ENCODE assay signal across 8 cellular contexts in genomic region chr1:111448482-111448917, GRCh38. TPM values are rescaled to one million over a fixed set of nuclear protein-coding genes. Genes with fewer than 3 reads are reported as not detected.
DNase-seq lines count a peak whose midpoint lies in the region; ATAC-seq and TF ChIP-seq lines count a peak whose summit lies in the region.

No MANE protein-coding gene starts in this region.

- CTCF ChIA-PET in activated CD4-positive, alpha-beta memory T cell treated with anti-CD3 and anti-CD28 coated beads, Interleukin-2, amount 10 ng/mL, durations not matched to agents 7 days and 5 days (lab: Charles Lee) = interaction anchor here (0.8 to 2.5 kb wide), 13 partner anchors 8 to 321 kb away, joined by 3 to 23 read pairs (median 3); no protein-coding TSS in a partner anchor

- H4K12ac ChIP-seq in trophoblast cell (ENCODE audit: low read depth, low read length) = peak overlapping the region; percentile 13

- H3K9me3 ChIP-seq in cardiac muscle cell (ENCODE audit: low read depth) = no peaks in the 10 kb centered on the region
- no peaks in the 10 kb centered on the region for H3K9me3 ChIP-seq in trophoblast cell (ENCODE audit: insufficient read depth, low read depth, low read length)

- TF ChIP-seq CTCF in cardiac muscle cell (IDR thresholded peaks at IDR 0.05; ENCODE audit: low read depth, low read length) (no peak), fibroblast of villous mesenchyme (IDR thresholded peaks at IDR 0.05; ENCODE audit: insufficient read depth, low read depth, low read length) (no peak)

- H3K23ac ChIP-seq in trophoblast cell (ENCODE audit: low read length) = no peak overlapping the region

- H3K4me1 ChIP-seq in cardiac muscle cell (ENCODE audit: low read depth) = peaks cover 25% of the 10 kb centered on the region
- H3K4me1 ChIP-seq in trophoblast cell (ENCODE audit: control insufficient read depth in 1 of 2, insufficient read depth in 2 of 2, low read length in 2 of 2) = peaks cover 2 to 4% of the 10 kb centered on the region in 2 experiments

- H3K4me3 ChIP-seq in cardiac muscle cell (peak overlapping the region; percentile 88), fibroblast of villous mesenchyme (ENCODE audit: low read depth, low read length) (peak overlapping the region; percentile 100), trophoblast cell (ENCODE audit: low read depth, low read length) (peak overlapping the region; percentile 96)

- H2AK5ac ChIP-seq in trophoblast cell (ENCODE audit: low read length) = no peak overlapping the region

- intact Hi-C loops in Right ventricle myocardium inferior (cut with DNase I) = no loop called here

- no peaks in the 10 kb centered on the region for H3K27me3 Mint-ChIP-seq in activated CD4-positive, alpha-beta memory T cell treated with anti-CD3 and anti-CD28 coated beads, Interleukin-2, amount 10 ng/mL, durations not matched to agents 7 days and 5 days

- no peak overlapping the region for H2BK12ac ChIP-seq in trophoblast cell (ENCODE audit: low read length)

- POLR2A ChIA-PET in activated CD4-positive, alpha-beta memory T cell treated with anti-CD3 and anti-CD28 coated beads, Interleukin-2, amount 10 ng/mL, durations not matched to agents 7 days and 5 days (lab: Charles Lee) = interaction anchor here (0.7 to 8.9 kb wide), 27 partner anchors 8 to 1170 kb away, joined by 3 to 137 read pairs (median 4); partner anchors contain the start of genes C1orf162, CD53, DDX20 and INKA2

- peak overlapping the region; percentile 84 for H3K4ac ChIP-seq in trophoblast cell (ENCODE audit: low read depth, low read length)

- H3K4me2 ChIP-seq in trophoblast cell (ENCODE audit: low read length) = peak overlapping the region; percentile 86

- peaks cover 12% of the 10 kb centered on the region for H3K79me2 ChIP-seq in trophoblast cell (ENCODE audit: control insufficient read depth, insufficient read depth, low read length, poor library complexity)

- H3K36me3 ChIP-seq in cardiac muscle cell = peaks cover 10% of the 10 kb centered on the region
- peaks cover 2 to 16% of the 10 kb centered on the region in 2 experiments for H3K36me3 ChIP-seq in trophoblast cell (ENCODE audit: control insufficient read depth in 1 of 2, insufficient read depth in 2 of 2, low read length in 2 of 2)

- DNase-seq in cardiac muscle cell (ENCODE audit: low read depth in 1 of 2, low spot score in 1 of 2) = no peak
- DNase-seq in Right ventricle myocardium inferior (ENCODE audit: missing footprints) = no peak
- DNase-seq in activated CD4-positive, alpha-beta memory T cell treated with anti-CD3 and anti-CD28 coated beads, Interleukin-2, amount 10 ng/mL, durations not matched to agents 7 days and 5 days = no peak
- DNase-seq in fibroblast of villous mesenchyme (ENCODE audit: low read depth) = no peak
- peak in 1 of 2 donors; percentile 39 for DNase-seq in trophoblast cell

- H2BK5ac ChIP-seq in trophoblast cell (ENCODE audit: low read depth, low read length, poor library complexity) = peak overlapping the region; percentile 24

- peak overlapping the region; percentile 53 for H4K91ac ChIP-seq in trophoblast cell (ENCODE audit: low read depth, low read length)

- peak overlapping the region; percentile 78 for H3K27ac ChIP-seq in cardiac muscle cell
- H3K27ac ChIP-seq in trophoblast cell (ENCODE audit: low read depth, low read length) = no peak overlapping the region

- H2BK120ac ChIP-seq in trophoblast cell (ENCODE audit: insufficient read depth, low read length, poor library complexity) = no peak overlapping the region

- H3K18ac ChIP-seq in trophoblast cell (ENCODE audit: low read length) = peak overlapping the region; percentile 20

- peak overlapping the region; percentile 72 for H4K8ac ChIP-seq in trophoblast cell (ENCODE audit: low read depth, low read length)

- ATAC-seq in Right ventricle myocardium inferior = no peak
- peak; percentile 28 for ATAC-seq in HG03521 (IDR thresholded peaks at IDR 0.05; ENCODE audit: unreplicated experiment)
- ATAC-seq in HG03457 (IDR thresholded peaks at IDR 0.05; ENCODE audit: unreplicated experiment) = no peak
- no peak for ATAC-seq in GM18858 (IDR thresholded peaks at IDR 0.05; ENCODE audit: unreplicated experiment)

- H3K27ac Mint-ChIP-seq in activated CD4-positive, alpha-beta memory T cell treated with anti-CD3 and anti-CD28 coated beads, Interleukin-2, amount 10 ng/mL, durations not matched to agents 7 days and 5 days = peak overlapping the region; percentile 95

- H3K79me1 ChIP-seq in trophoblast cell (ENCODE audit: low read length) = peaks cover 9% of the 10 kb centered on the region

- peaks cover 73% of the 10 kb centered on the region for H3K4me1 Mint-ChIP-seq in activated CD4-positive, alpha-beta memory T cell treated with anti-CD3 and anti-CD28 coated beads, Interleukin-2, amount 10 ng/mL, durations not matched to agents 7 days and 5 days

- H3K9ac ChIP-seq in trophoblast cell (ENCODE audit: low read length) = peak overlapping the region; percentile 92

- WGBS in trophoblast cell (ENCODE audit: extremely low coverage, insufficient coverage, insufficient read length) = no CpG with 5 or more reads among the region's 25 CpGs

- H2AFZ ChIP-seq in trophoblast cell (ENCODE audit: insufficient read depth, low read length, poor library complexity) = peak overlapping the region; percentile 62

- peak overlapping the region; percentile 38 for H3K14ac ChIP-seq in trophoblast cell (ENCODE audit: low read length)

- no peaks in the 10 kb centered on the region for H3K9me3 Mint-ChIP-seq in activated CD4-positive, alpha-beta memory T cell treated with anti-CD3 and anti-CD28 coated beads, Interleukin-2, amount 10 ng/mL, durations not matched to agents 7 days and 5 days

- peak overlapping the region; percentile 100 for H3K4me3 Mint-ChIP-seq in activated CD4-positive, alpha-beta memory T cell treated with anti-CD3 and anti-CD28 coated beads, Interleukin-2, amount 10 ng/mL, durations not matched to agents 7 days and 5 days

- H3K27me3 ChIP-seq in cardiac muscle cell (no peaks in the 10 kb centered on the region), trophoblast cell (ENCODE audit: insufficient read depth, low read length) (no peaks in the 10 kb centered on the region)

- H3K36me3 Mint-ChIP-seq in activated CD4-positive, alpha-beta memory T cell treated with anti-CD3 and anti-CD28 coated beads, Interleukin-2, amount 10 ng/mL, durations not matched to agents 7 days and 5 days (ENCODE audit: low read depth) = peaks cover 54% of the 10 kb centered on the region

RNA-seq across cellular contexts. Expression of gene WDR77, which starts 0.6 kb away (rescaled TPM):
- 39.3 and 62.1 TPM in 2 replicates for total RNA-seq in cardiac muscle cell
- polyA plus RNA-seq in cardiac muscle cell = 80.5 and 109 TPM in 2 replicates
- total RNA-seq in Right ventricle myocardium inferior = 27.5 TPM
- 10 to 100 TPM; 26.3 to 28.4 TPM for total RNA-seq in activated CD4-positive, alpha-beta memory T cell treated with anti-CD3 and anti-CD28 coated beads, Interleukin-2, amount 10 ng/mL, durations not matched to agents 7 days and 5 days
- 40.9 and 59.2 TPM in 2 replicates for total RNA-seq in fibroblast of villous mesenchyme
- polyA plus RNA-seq in trophoblast cell (2013) = 28.6 and 30.5 TPM in 2 replicates

RNA-seq across cellular contexts. Expression of gene ATP5PB, which starts 0.8 kb away (rescaled TPM):
- 247 and 438 TPM in 2 replicates for total RNA-seq in cardiac muscle cell
- 512 and 601 TPM in 2 replicates for polyA plus RNA-seq in cardiac muscle cell
- 691 TPM for total RNA-seq in Right ventricle myocardium inferior
- 100 to 1,000 TPM; 272 to 286 TPM for total RNA-seq in activated CD4-positive, alpha-beta memory T cell treated with anti-CD3 and anti-CD28 coated beads, Interleukin-2, amount 10 ng/mL, durations not matched to agents 7 days and 5 days
- total RNA-seq in fibroblast of villous mesenchyme = 261 and 286 TPM in 2 replicates
- polyA plus RNA-seq in trophoblast cell (2013) = 268 and 276 TPM in 2 replicates

RNA-seq across cellular contexts. Expression of gene OVGP1, which starts 21.0 kb away (rescaled TPM):
- total RNA-seq in cardiac muscle cell (1.5 and 7.8 TPM in 2 replicates), Right ventricle myocardium inferior (0.41 TPM), fibroblast of villous mesenchyme (0.64 and 0.86 TPM in 2 replicates)
- 1.8 and 3.1 TPM in 2 replicates for polyA plus RNA-seq in cardiac muscle cell
- under 1 TPM; 0.28 to 0.38 TPM for total RNA-seq in activated CD4-positive, alpha-beta memory T cell treated with anti-CD3 and anti-CD28 coated beads, Interleukin-2, amount 10 ng/mL, durations not matched to agents 7 days and 5 days
- polyA plus RNA-seq in trophoblast cell (2013) = 4.8 and 5.3 TPM in 2 replicates

RNA-seq across cellular contexts. Expression of gene C1orf162, which starts 25.3 kb away (rescaled TPM):
- 2.0 and 2.3 TPM in 2 replicates for total RNA-seq in cardiac muscle cell
- polyA plus RNA-seq in cardiac muscle cell = 0.99 and 3.2 TPM in 2 replicates
- 9.5 TPM for total RNA-seq in Right ventricle myocardium inferior
- 10 to 100 TPM; 13.2 to 14.0 TPM for total RNA-seq in activated CD4-positive, alpha-beta memory T cell treated with anti-CD3 and anti-CD28 coated beads, Interleukin-2, amount 10 ng/mL, durations not matched to agents 7 days and 5 days
- under 0.01 TPM in 2 replicates for total RNA-seq in fibroblast of villous mesenchyme
- 0.31 and 0.55 TPM in 2 replicates for polyA plus RNA-seq in trophoblast cell (2013)

RNA-seq across cellular contexts. Expression of gene ADORA3, which starts 54.9 kb away (rescaled TPM):
- total RNA-seq in cardiac muscle cell (not detected in 2 replicates), Right ventricle myocardium inferior (3.8 TPM), fibroblast of villous mesenchyme (not detected in 2 replicates)
- polyA plus RNA-seq in cardiac muscle cell = not detected in 2 replicates
- total RNA-seq in activated CD4-positive, alpha-beta memory T cell treated with anti-CD3 and anti-CD28 coated beads, Interleukin-2, amount 10 ng/mL, durations not matched to agents 7 days and 5 days = under 1 TPM; 0.18 TPM
- polyA plus RNA-seq in trophoblast cell (2013) = not detected in 2 replicates
